Comparison of ENCODE assay signal across 32 cellular contexts in the genomic region with DNA sequence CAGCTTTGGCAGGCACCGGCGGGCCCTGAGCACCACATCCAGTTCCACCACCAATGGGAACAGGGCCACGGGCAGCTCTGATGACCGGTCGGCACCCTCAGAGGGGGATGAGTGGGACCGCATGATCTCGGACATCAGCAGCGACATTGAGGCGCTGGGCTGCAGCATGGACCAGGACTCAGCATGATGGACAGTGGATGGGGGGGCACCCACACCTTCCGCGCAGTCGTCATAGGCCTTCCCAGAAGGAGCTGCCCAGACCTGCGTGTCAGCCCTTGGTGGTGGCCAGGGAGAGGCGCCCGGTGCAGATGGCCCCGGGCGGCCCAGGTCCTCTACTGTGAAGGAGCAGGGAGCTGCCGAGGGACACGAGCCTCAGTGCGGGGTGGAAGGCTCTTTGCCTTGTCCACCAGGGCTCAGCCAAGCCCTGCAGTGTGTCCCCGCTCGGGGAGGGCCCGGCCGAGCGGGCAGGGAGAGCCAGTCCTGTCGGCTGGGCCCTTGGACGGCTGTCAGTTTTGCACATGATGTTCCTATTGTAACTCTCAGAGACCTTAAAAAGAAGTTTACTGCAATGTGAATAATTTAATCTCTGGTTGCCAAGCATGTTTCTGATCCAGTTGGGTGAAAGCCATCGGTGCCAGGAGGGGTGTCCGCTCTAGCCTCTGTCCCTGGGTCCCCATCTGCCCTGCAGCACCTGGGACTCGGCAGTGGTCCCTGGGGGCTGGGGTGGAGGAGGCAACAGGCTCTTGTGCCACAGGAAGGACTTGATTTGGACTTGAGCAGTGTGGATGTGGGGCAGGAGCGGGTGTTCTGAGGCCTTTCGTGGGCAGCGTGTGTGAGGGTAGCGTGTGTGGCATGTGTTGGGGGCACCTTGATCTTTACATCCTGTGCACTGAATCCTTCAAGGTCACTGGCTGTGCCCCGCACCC. TPM values are rescaled to one million over a fixed set of nuclear protein-coding genes. Genes with fewer than 3 reads are reported as not detected.
DNase-seq lines count a peak whose midpoint lies in the region; ATAC-seq and TF ChIP-seq lines count a peak whose summit lies in the region.
"Had no signal": no experiment of that assay in that cellular context is flagged by ENCODE, and none has a peak within 500 bp of the region (broad histone marks: within the 10 kb centered on the region; RNA-seq: fewer than 3 reads in every experiment).

No MANE protein-coding gene starts in this region.

- no peaks in the 10 kb centered on the region for H3K9me2 ChIP-seq in OCI-LY7 (ENCODE audit: insufficient read depth, low read length)
- H3K9me2 ChIP-seq in SK-N-SH, result no peaks in the 10 kb centered on the region

- WGBS in SK-N-SH (ENCODE audit: low lambda C conversion rate), result 96% methylated on average over 20 of the region's 35 CpGs

- TF ChIP-seq CTCF in OCI-LY7 (conservative IDR thresholded peaks at IDR 0.05; ENCODE audit: low read length) (no peak), SK-N-SH (IDR thresholded peaks at IDR 0.05) (no peak)

- H3K4me2 ChIP-seq in OCI-LY7 (ENCODE audit: low read length) (no peak overlapping the region), SK-N-SH (no peak overlapping the region)

- H3K36me3 ChIP-seq in OCI-LY7 (ENCODE audit: insufficient read depth, low read length), result peaks cover 68% of the 10 kb centered on the region
- H3K36me3 ChIP-seq in SK-N-SH (replicated peaks in 1 of 2; ENCODE audit: control insufficient read depth in 1 of 2, insufficient read depth in 2 of 2, low read length in 1 of 2), result peaks cover 10 to 54% of the 10 kb centered on the region in 2 experiments
- H3K36me3 ChIP-seq: breast epithelium had no signal

- TF ChIP-seq RAD21 in SK-N-SH (IDR thresholded peaks at IDR 0.05; ENCODE audit: low read length), result no peak

- H3K27ac ChIP-seq in OCI-LY7 (ENCODE audit: low read depth, low read length, poor library complexity, severe bottlenecking), result no peak overlapping the region
- H3K27ac ChIP-seq in SK-N-SH (ENCODE audit: low read depth in 2 of 2, low read length in 1 of 2), result peak overlapping the region in 1 of 2 experiments; percentile 18; a peak in 1 of 4 replicates
- H3K27ac ChIP-seq: breast epithelium, lower lobe of right lung, parathyroid adenoma, skin epidermis, upper lobe of right lung had no signal

- H2AFZ ChIP-seq in OCI-LY7 (ENCODE audit: low read length) (no peak overlapping the region), SK-N-SH (ENCODE audit: low read depth) (no peak overlapping the region)
- H2AFZ ChIP-seq: parathyroid adenoma had no signal

- no peaks in the 10 kb centered on the region for H3K79me2 ChIP-seq in OCI-LY7 (ENCODE audit: insufficient read depth, low read depth, low read length)
- H3K79me2 ChIP-seq in SK-N-SH (ENCODE audit: insufficient read depth), result 0 out of 2 replicates have a peak, but pooled peaks cover 3% of the 10 kb centered on the region
- H3K79me2 ChIP-seq: parathyroid adenoma had no signal

- CTCF ChIA-PET in OCI-LY7 (lab: Charles Lee; ENCODE audit: unreplicated experiment), result no interaction called here
- CTCF ChIA-PET in SK-N-SH (lab: Yijun Ruan, JAX), result interaction anchor here (0.6 to 6.6 kb wide), 3 partner anchors 36 to 200 kb away, joined by 3 to 36 read pairs (median 3); a partner anchor contains a TSS

- no peak overlapping the region for H3K4me3 ChIP-seq in OCI-LY7 (ENCODE audit: low read depth, low read length, poor library complexity, severe bottlenecking)
- no peak overlapping the region for H3K4me3 ChIP-seq in SK-N-SH (ENCODE audit: low read depth in 2 of 2, low read length in 1 of 2)
- H3K4me3 ChIP-seq: breast epithelium, lower lobe of right lung, mucosa of descending colon, skin epidermis, upper lobe of right lung had no signal

- H3K9me3 ChIP-seq in OCI-LY7 (ENCODE audit: low read length) (no peaks in the 10 kb centered on the region), SK-N-SH (no peaks in the 10 kb centered on the region)
- H3K9me3 ChIP-seq: breast epithelium, lower lobe of right lung, mucosa of descending colon, upper lobe of right lung had no signal

- DNase-seq in activated effector memory CD4-positive, alpha-beta T cell treated with anti-CD3 and anti-CD28 coated beads, Interleukin-2, amount 50 U/mL, for 16 hours, result peak; percentile 50
- no peak for DNase-seq in activated effector memory CD4-positive, alpha-beta T cell treated with Interleukin-2 at 50 U/mL for 16 hours
- no peak for DNase-seq in OCI-LY7 (ENCODE audit: low spot score)
- peak; percentile 11 for DNase-seq in iPS-NIHi11 (ENCODE audit: low spot score)
- DNase-seq in sciatic nerve (ENCODE audit: low spot score), result peak; percentile 53
- DNase-seq in mucosa of gallbladder (ENCODE audit: low spot score), result no peak
- no peak for DNase-seq in SK-N-SH
- DNase-seq: activated B cell treated with CpG ODN at 0.5 μM for 24 hours; activated CD4-positive, alpha-beta T cell treated with anti-CD3 and anti-CD28 coated beads, Interleukin-2, amount 50 U/mL, for 1 hour; activated CD8-positive, alpha-beta memory T cell treated with anti-CD3 and anti-CD28 coated beads, Interleukin-2, amount 10 ng/mL, durations not matched to agents 7 days and 5 days; activated naive CD4-positive, alpha-beta T cell treated with anti-CD3 and anti-CD28 coated beads, Interleukin-2, amount 50 U/mL, for 16 hours; activated T-cell treated with anti-CD3 and anti-CD28 coated beads, Interleukin-2, amount 50 U/mL, for 72 hours; DMS79; effector CD8-positive, alpha-beta T cell; lower lobe of right lung; mucosa of descending colon; NCI-H1048; NCI-H1694; nephron progenitor cell; retina; RPMI8226; stimulated activated naive CD4-positive, alpha-beta T cell treated with Interleukin-2 at 50 U/mL for 16 hours; T-cell; upper lobe of right lung had no signal

- TSS peak; percentile 73 for BruUV-seq in OCI-LY7 (replicated peaks; lab: Mats Ljungman, UMichigan)

- H3K4me1 ChIP-seq in OCI-LY7 (ENCODE audit: insufficient read depth, low read length, poor library complexity, severe bottlenecking) (no peaks in the 10 kb centered on the region), SK-N-SH (ENCODE audit: control insufficient read depth in 1 of 2, insufficient read depth in 2 of 2, low read depth in 1 of 2, low read length in 1 of 2) (peaks cover 0 to 40% of the 10 kb centered on the region in 2 experiments; a peak in 1 of 4 replicates)
- H3K4me1 ChIP-seq: lower lobe of right lung, parathyroid adenoma, upper lobe of right lung had no signal

- no peak overlapping the region for H3K9ac ChIP-seq in SK-N-SH
- H3K9ac ChIP-seq: parathyroid adenoma had no signal

- H3K27me3 ChIP-seq in SK-N-SH (ENCODE audit: insufficient read depth), result no peaks in the 10 kb centered on the region
- H3K27me3 ChIP-seq: breast epithelium, upper lobe of right lung had no signal

- intact Hi-C loops in OCI-LY7 (cut with micrococcal nuclease; ENCODE audit: unreplicated experiment), result loop anchor here (5.0 kb wide), 1 partner anchor 61 kb away; no protein-coding TSS in a partner anchor
- intact Hi-C loops in sciatic nerve (cut with DNase I), result no loop called here

- no peaks in the 10 kb centered on the region for H4K20me1 ChIP-seq in OCI-LY7 (ENCODE audit: insufficient read depth, low read length)
- H4K20me1 ChIP-seq in SK-N-SH (ENCODE audit: insufficient read depth), result no peaks in the 10 kb centered on the region

- ATAC-seq in sciatic nerve (no peak), GM21528 (IDR thresholded peaks at IDR 0.05; ENCODE audit: low FRiP score, unreplicated experiment) (no peak)
- ATAC-seq: activated CD8-positive, alpha-beta memory T cell treated with anti-CD3 and anti-CD28 coated beads, Interleukin-2, amount 10 ng/mL, durations not matched to agents 7 days and 5 days; activated T-cell treated with anti-CD3 and anti-CD28 coated beads, Interleukin-2, amount 50 U/mL, for 72 hours; HCT116; lower lobe of right lung; mucosa of descending colon; T-cell; upper lobe of right lung had no signal

- POLR2A ChIA-PET in OCI-LY7 (lab: Charles Lee), result interaction anchor here (0.6 kb wide), 1 partner anchor 13 kb away, joined by 4 read pairs; no protein-coding TSS in a partner anchor
- POLR2A ChIA-PET in SK-N-SH (lab: Yijun Ruan, JAX), result no interaction called here

- H3F3A ChIP-seq in SK-N-SH (replicated peaks; ENCODE audit: insufficient read depth), result peaks cover 3% of the 10 kb centered on the region

- no peak for TF ChIP-seq EP300 in SK-N-SH (IDR thresholded peaks at IDR 0.05; ENCODE audit: borderline replicate concordance in 1 of 2, low read depth in 1 of 2, low read length in 1 of 2)

TF ChIP-seq in SK-N-SH, 30 proteins besides CTCF, POLR2A, EP300 and RAD21 (continues in another document):
- TF ChIP-seq, protein P1, sequence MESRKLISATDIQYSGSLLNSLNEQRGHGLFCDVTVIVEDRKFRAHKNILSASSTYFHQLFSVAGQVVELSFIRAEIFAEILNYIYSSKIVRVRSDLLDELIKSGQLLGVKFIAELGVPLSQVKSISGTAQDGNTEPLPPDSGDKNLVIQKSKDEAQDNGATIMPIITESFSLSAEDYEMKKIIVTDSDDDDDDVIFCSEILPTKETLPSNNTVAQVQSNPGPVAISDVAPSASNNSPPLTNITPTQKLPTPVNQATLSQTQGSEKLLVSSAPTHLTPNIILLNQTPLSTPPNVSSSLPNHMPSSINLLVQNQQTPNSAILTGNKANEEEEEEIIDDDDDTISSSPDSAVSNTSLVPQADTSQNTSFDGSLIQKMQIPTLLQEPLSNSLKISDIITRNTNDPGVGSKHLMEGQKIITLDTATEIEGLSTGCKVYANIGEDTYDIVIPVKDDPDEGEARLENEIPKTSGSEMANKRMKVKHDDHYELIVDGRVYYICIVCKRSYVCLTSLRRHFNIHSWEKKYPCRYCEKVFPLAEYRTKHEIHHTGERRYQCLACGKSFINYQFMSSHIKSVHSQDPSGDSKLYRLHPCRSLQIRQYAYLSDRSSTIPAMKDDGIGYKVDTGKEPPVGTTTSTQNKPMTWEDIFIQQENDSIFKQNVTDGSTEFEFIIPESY (IDR thresholded peaks at IDR 0.05; ENCODE audit: borderline replicate concordance, low read depth), result no peak
- TF ChIP-seq NRF1 (IDR thresholded peaks at IDR 0.05; ENCODE audit: low read depth, low read length) (no peak), TAF1 (IDR thresholded peaks at IDR 0.05; ENCODE audit: borderline replicate concordance, low read depth, low read length) (no peak), JUND (IDR thresholded peaks at IDR 0.05) (no peak)

RNA-seq across cellular contexts. Expression of a gene that starts 12.6 kb away (rescaled TPM):
- total RNA-seq in OCI-LY7 (2014; rRNA removed; shearing (Covaris generic)), result not detected in 2 replicates
- total RNA-seq in OCI-LY7 (2022), result not detected in 2 replicates
- total RNA-seq in sciatic nerve, result 12.0 TPM
- 4.9 TPM for total RNA-seq in mucosa of gallbladder
- 1.5 and 2.8 TPM in 2 replicates for polyA plus RNA-seq in SK-N-SH (2012; rRNA removed)
- 1.1 and 1.9 TPM in 2 replicates for polyA plus RNA-seq in SK-N-SH (2012; cell fraction: cytosol; rRNA removed)
- polyA plus RNA-seq in SK-N-SH (2012; cell fraction: nucleus; rRNA removed), result 5.8 and 9.2 TPM in 2 replicates
- total RNA-seq: NCI-H460 had no signal
- polyA plus RNA-seq: CD14-positive monocyte, IgD-negative memory B cell had no signal

RNA-seq across cellular contexts. Expression of a gene that starts 35.4 kb away (rescaled TPM):
- total RNA-seq in OCI-LY7 (2014; rRNA removed; shearing (Covaris generic)), result 113 and 117 TPM in 2 replicates
- total RNA-seq in OCI-LY7 (2022), result 137 and 141 TPM in 2 replicates
- total RNA-seq in sciatic nerve, result 39.5 TPM
- 58.0 TPM for total RNA-seq in mucosa of gallbladder
- 76.2 and 89.4 TPM in 2 replicates for polyA plus RNA-seq in SK-N-SH (2012; rRNA removed)
- polyA plus RNA-seq in SK-N-SH (2012; cell fraction: cytosol; rRNA removed), result 29.3 and 48.3 TPM in 2 replicates
- polyA plus RNA-seq in SK-N-SH (2012; cell fraction: nucleus; rRNA removed), result 211 and 212 TPM in 2 replicates

Comparison
In these comparisons a context has a peak if more than half of its experiments do, and no peak if none do; other contexts are left out.
1. DNase-seq: peak in activated effector memory CD4-positive, alpha-beta T cell treated with anti-CD3 and anti-CD28 coated beads, Interleukin-2, amount 50 U/mL, for 16 hours (single experiment), iPS-NIHi11 (single experiment) and sciatic nerve (single experiment); none in activated effector memory CD4-positive, alpha-beta T cell treated with Interleukin-2 at 50 U/mL for 16 hours (single experiment), OCI-LY7 (single experiment), mucosa of gallbladder (single experiment) and SK-N-SH (single experiment).